In genomic region chr3:134232976-134233375, GRCh38 we compare ENCODE assay signal across 34 cellular contexts.
"Had no signal": no experiment of that assay in that cellular context is flagged by ENCODE, and none has a peak within 500 bp of the region (broad histone marks: within the 10 kb centered on the region; RNA-seq: fewer than 3 reads in every experiment).

No MANE protein-coding gene starts in this region.

- H3K9me3 Mint-ChIP-seq: activated B cell treated with CpG ODN at 0.5 μM for 24 hours; activated CD4-positive, alpha-beta memory T cell treated with anti-CD3 and anti-CD28 coated beads for 36 hours; activated naive CD4-positive, alpha-beta T cell treated with anti-CD3 and anti-CD28 coated beads, Interleukin-2, amount 10 ng/mL, durations not matched to agents 7 days and 5 days; activated naive CD8-positive, alpha-beta T cell treated with anti-CD3 and anti-CD28 coated beads for 36 hours; activated T-cell treated with anti-CD3 and anti-CD28 coated beads, Interleukin-2, amount 50 U/mL, for 4 hours; activated T-helper 1 cell treated with anti-CD3 and anti-CD28 coated beads, Interleukin-12 subunit alpha, Interleukin-12 subunit beta, Interleukin-2, Interleukin-4 antibody, amounts not matched to agents 30 ng/mL and 10 ng/mL and 1 ng/mL, durations not matched to agents 14 hours and 24 hours and 36 hours had no signal

- H3K4me3 ChIP-seq: PC-9 had no signal

- ATAC-seq: activated T-cell treated with anti-CD3 and anti-CD28 coated beads, Interleukin-2, amount 50 U/mL, for 4 hours; Right ventricle myocardium inferior had no signal

- DNase-seq: activated B cell treated with CpG ODN at 0.5 μM for 24 hours; activated CD4-positive, alpha-beta memory T cell treated with anti-CD3 and anti-CD28 coated beads for 36 hours; activated CD4-positive, alpha-beta T cell treated with anti-CD3 and anti-CD28 coated beads for 4 hours; activated CD4-positive, alpha-beta T cell treated with anti-CD3 and anti-CD28 coated beads, Interleukin-2, amount 50 U/mL, for 1 hour; activated CD4-positive, CD25-positive, alpha-beta regulatory T cell treated with anti-CD3 and anti-CD28 coated beads, Interleukin-2, amount 50 U/mL, for 72 hours; activated CD8-positive, alpha-beta memory T cell treated with anti-CD3 and anti-CD28 coated beads, Interleukin-2, amount 50 U/mL, for 4 hours; activated gamma-delta T cell treated with Interleukin-2 at 50 U/mL for 16 hours; activated naive CD4-positive, alpha-beta T cell treated with anti-CD3 and anti-CD28 coated beads, Interleukin-2, amount 10 ng/mL, durations not matched to agents 7 days and 5 days; activated naive CD8-positive, alpha-beta T cell treated with anti-CD3 and anti-CD28 coated beads for 36 hours; activated T-cell treated with anti-CD3 and anti-CD28 coated beads for 4 hours; activated T-cell treated with anti-CD3 and anti-CD28 coated beads, Interleukin-2, amount 50 U/mL, for 4 hours; amniotic stem cell; aorta; brain microvascular endothelial cell; central memory CD4-positive, alpha-beta T cell; NCI-H1092 treated with DMSO at 0.1 percent for 48 hours; NCI-H146; NCI-H187; NCI-H2029 treated with DMSO at 0.1 percent for 48 hours; NCI-H2107; NCI-H2171; NCI-H510A; NCI-H526; NCI-H774; PC-9; SIG-M5; SW 1271; T-helper 1 cell; T-helper 2 cell; T-helper 9 cell had no signal

- H3K27me3 ChIP-seq: brain microvascular endothelial cell had no signal

- H3K36me3 Mint-ChIP-seq: activated naive CD4-positive, alpha-beta T cell treated with anti-CD3 and anti-CD28 coated beads, Interleukin-2, amount 10 ng/mL, durations not matched to agents 7 days and 5 days had no signal

- H3K27ac ChIP-seq: brain microvascular endothelial cell, PC-9, RWPE1, VCaP had no signal

- H3K27ac Mint-ChIP-seq: activated B cell treated with CpG ODN at 0.5 μM for 24 hours; activated CD4-positive, alpha-beta memory T cell treated with anti-CD3 and anti-CD28 coated beads for 36 hours; activated naive CD4-positive, alpha-beta T cell treated with anti-CD3 and anti-CD28 coated beads, Interleukin-2, amount 10 ng/mL, durations not matched to agents 7 days and 5 days; activated naive CD8-positive, alpha-beta T cell treated with anti-CD3 and anti-CD28 coated beads for 36 hours; activated T-helper 1 cell treated with anti-CD3 and anti-CD28 coated beads, Interleukin-12 subunit alpha, Interleukin-12 subunit beta, Interleukin-2, Interleukin-4 antibody, amounts not matched to agents 30 ng/mL and 10 ng/mL and 1 ng/mL, durations not matched to agents 14 hours and 24 hours and 36 hours had no signal

- H3K4me3 Mint-ChIP-seq: activated B cell treated with CpG ODN at 0.5 μM for 24 hours; activated CD4-positive, alpha-beta memory T cell treated with anti-CD3 and anti-CD28 coated beads for 36 hours; activated naive CD4-positive, alpha-beta T cell treated with anti-CD3 and anti-CD28 coated beads, Interleukin-2, amount 10 ng/mL, durations not matched to agents 7 days and 5 days; activated naive CD8-positive, alpha-beta T cell treated with anti-CD3 and anti-CD28 coated beads for 36 hours; activated T-cell treated with anti-CD3 and anti-CD28 coated beads, Interleukin-2, amount 50 U/mL, for 4 hours; activated T-helper 1 cell treated with anti-CD3 and anti-CD28 coated beads, Interleukin-12 subunit alpha, Interleukin-12 subunit beta, Interleukin-2, Interleukin-4 antibody, amounts not matched to agents 30 ng/mL and 10 ng/mL and 1 ng/mL, durations not matched to agents 14 hours and 24 hours and 36 hours had no signal

- H3K27me3 Mint-ChIP-seq: activated B cell treated with CpG ODN at 0.5 μM for 24 hours; activated CD4-positive, alpha-beta memory T cell treated with anti-CD3 and anti-CD28 coated beads for 36 hours; activated naive CD8-positive, alpha-beta T cell treated with anti-CD3 and anti-CD28 coated beads for 36 hours had no signal

- H3K36me3 ChIP-seq: brain microvascular endothelial cell had no signal
